ENCODE assay signal across 2 cellular contexts in the genomic region with DNA sequence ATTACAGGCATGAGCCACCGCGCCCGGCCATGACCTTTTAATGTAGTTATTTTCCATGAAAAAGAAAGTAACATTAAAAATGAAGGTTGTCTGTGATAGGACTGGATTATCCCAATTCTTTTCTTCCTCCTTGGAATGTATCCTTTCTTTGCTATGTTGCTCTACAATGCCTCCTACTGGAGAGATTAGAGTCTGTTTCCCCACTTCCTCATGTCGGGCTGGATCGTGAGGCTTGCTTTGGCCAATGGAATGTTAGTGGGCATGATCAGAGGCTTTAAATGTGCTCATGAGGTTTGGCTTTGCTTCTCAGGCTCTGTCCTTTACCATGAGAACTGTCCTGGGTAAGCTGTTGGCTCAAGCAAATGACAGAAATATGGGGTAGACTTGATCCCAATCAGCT.
TF ChIP-seq lines count a peak whose summit lies in the region.

No MANE protein-coding gene starts in this region.

TF ChIP-seq in SK-N-SH, 30 proteins besides CTCF, POLR2A, EP300 and RAD21 (continued from another document):
- TF ChIP-seq ZBTB33 (IDR thresholded peaks at IDR 0.05; ENCODE audit: borderline replicate concordance, low read depth) (no peak), RXRA (IDR thresholded peaks at IDR 0.05; ENCODE audit: borderline replicate concordance, low read depth) (no peak), GATA2 (CRISPR knock-in tag; IDR thresholded peaks at IDR 0.05) (no peak), NFIC (IDR thresholded peaks at IDR 0.05; ENCODE audit: borderline replicate concordance) (no peak), PBX3 (IDR thresholded peaks at IDR 0.05) (no peak), SMC3 (IDR thresholded peaks at IDR 0.05; ENCODE audit: low read depth, low read length) (no peak), RFX5 (IDR thresholded peaks at IDR 0.05; ENCODE audit: low read length) (no peak), TAF1 (IDR thresholded peaks at IDR 0.05; ENCODE audit: borderline replicate concordance, low read depth, low read length) (no peak), ELF1 (IDR thresholded peaks at IDR 0.05) (no peak), YY1 (IDR thresholded peaks at IDR 0.05; ENCODE audit: low read depth) (no peak), TCF12 (IDR thresholded peaks at IDR 0.05) (no peak), JUND (IDR thresholded peaks at IDR 0.05) (no peak), USF2 (IDR thresholded peaks at IDR 0.05; ENCODE audit: borderline replicate concordance, low read depth, low read length) (no peak)
- TF ChIP-seq, protein P1, sequence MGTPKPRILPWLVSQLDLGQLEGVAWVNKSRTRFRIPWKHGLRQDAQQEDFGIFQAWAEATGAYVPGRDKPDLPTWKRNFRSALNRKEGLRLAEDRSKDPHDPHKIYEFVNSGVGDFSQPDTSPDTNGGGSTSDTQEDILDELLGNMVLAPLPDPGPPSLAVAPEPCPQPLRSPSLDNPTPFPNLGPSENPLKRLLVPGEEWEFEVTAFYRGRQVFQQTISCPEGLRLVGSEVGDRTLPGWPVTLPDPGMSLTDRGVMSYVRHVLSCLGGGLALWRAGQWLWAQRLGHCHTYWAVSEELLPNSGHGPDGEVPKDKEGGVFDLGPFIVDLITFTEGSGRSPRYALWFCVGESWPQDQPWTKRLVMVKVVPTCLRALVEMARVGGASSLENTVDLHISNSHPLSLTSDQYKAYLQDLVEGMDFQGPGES (IDR thresholded peaks at IDR 0.05; ENCODE audit: low read depth, low read length), result no peak
TF ChIP-seq in SK-N-SH: peak in this region for 0.

TF ChIP-seq in SK-N-SH treated with all-trans-retinoic acid at 6 μM for 48 hours, 23 proteins besides CTCF, POLR2A, EP300 and RAD21 (continued from another document):
- TF ChIP-seq TSHZ2 (CRISPR knock-in tag; IDR thresholded peaks at IDR 0.05) (no peak), GLIS3 (CRISPR knock-in tag; IDR thresholded peaks at IDR 0.05) (no peak), ZNF565 (CRISPR knock-in tag; conservative IDR thresholded peaks at IDR 0.05; ENCODE audit: low read depth) (no peak), CREB5 (CRISPR knock-in tag; IDR thresholded peaks at IDR 0.05; ENCODE audit: low read depth) (no peak), RARB (CRISPR knock-in tag; IDR thresholded peaks at IDR 0.05) (no peak), SNAI2 (CRISPR knock-in tag; IDR thresholded peaks at IDR 0.05) (no peak), CSDC2 (CRISPR knock-in tag; IDR thresholded peaks at IDR 0.05) (no peak), TOX (CRISPR knock-in tag; IDR thresholded peaks at IDR 0.05; ENCODE audit: borderline replicate concordance) (no peak)
- TF ChIP-seq, protein P2, sequence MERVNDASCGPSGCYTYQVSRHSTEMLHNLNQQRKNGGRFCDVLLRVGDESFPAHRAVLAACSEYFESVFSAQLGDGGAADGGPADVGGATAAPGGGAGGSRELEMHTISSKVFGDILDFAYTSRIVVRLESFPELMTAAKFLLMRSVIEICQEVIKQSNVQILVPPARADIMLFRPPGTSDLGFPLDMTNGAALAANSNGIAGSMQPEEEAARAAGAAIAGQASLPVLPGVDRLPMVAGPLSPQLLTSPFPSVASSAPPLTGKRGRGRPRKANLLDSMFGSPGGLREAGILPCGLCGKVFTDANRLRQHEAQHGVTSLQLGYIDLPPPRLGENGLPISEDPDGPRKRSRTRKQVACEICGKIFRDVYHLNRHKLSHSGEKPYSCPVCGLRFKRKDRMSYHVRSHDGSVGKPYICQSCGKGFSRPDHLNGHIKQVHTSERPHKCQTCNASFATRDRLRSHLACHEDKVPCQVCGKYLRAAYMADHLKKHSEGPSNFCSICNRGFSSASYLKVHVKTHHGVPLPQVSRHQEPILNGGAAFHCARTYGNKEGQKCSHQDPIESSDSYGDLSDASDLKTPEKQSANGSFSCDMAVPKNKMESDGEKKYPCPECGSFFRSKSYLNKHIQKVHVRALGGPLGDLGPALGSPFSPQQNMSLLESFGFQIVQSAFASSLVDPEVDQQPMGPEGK (CRISPR knock-in tag; IDR thresholded peaks at IDR 0.05; ENCODE audit: borderline replicate concordance), result no peak
